In the genomic region with DNA sequence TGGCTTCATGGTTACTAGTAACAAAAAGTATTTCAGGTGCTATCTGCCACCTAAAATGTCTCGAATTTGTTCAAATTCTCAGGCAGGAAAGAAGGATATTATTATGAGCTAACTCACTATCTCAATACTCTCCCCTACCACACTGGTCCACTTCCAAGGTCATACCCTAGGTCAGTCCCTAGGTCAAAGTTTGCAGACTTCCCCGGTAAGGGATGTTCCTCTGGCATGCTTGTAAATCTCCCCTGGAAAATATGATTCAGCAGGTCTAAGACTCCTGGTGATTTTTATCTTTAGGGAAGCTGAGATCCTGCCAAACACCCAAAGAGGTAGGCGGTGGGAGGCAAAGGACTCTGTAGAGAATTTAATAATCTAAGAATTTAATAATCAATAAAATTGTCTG, we compare ENCODE assay signal across 21 cellular contexts. TPM values are rescaled to one million over a fixed set of nuclear protein-coding genes. Genes with fewer than 3 reads are reported as not detected.
DNase-seq lines count a peak whose midpoint lies in the region; ATAC-seq and TF ChIP-seq lines count a peak whose summit lies in the region.
"Had no signal": no experiment of that assay in that cellular context is flagged by ENCODE, and none has a peak within 500 bp of the region (broad histone marks: within the 10 kb centered on the region; RNA-seq: fewer than 3 reads in every experiment).

No MANE protein-coding gene starts in this region.

- ATAC-seq in left lobe of liver = peak; percentile 41

- H3K9ac ChIP-seq in neural progenitor cell (peak overlapping the region; percentile 16), MM.1S (ENCODE audit: low read length) (no peak overlapping the region)
- H3K9ac ChIP-seq: GM23248 had no signal

- H3K4me2 ChIP-seq in neural progenitor cell = no peak overlapping the region
- H3K4me2 ChIP-seq in MM.1S (ENCODE audit: low read depth, low read length) = no peak overlapping the region

- H3K79me2 ChIP-seq in neural progenitor cell (ENCODE audit: low read depth) (peaks cover 68% of the 10 kb centered on the region), MM.1S (ENCODE audit: low read length) (peaks cover 67% of the 10 kb centered on the region)

- H3K36me3 ChIP-seq in neural progenitor cell (no peaks in the 10 kb centered on the region), MM.1S (replicated peaks; ENCODE audit: insufficient read depth, low read length) (no peaks in the 10 kb centered on the region)

- H3F3A ChIP-seq in neural progenitor cell (ENCODE audit: low read depth) (peaks cover 2% of the 10 kb centered on the region), MM.1S (ENCODE audit: insufficient read depth, low read length) (no peaks in the 10 kb centered on the region)

- H3K4me3 ChIP-seq in neural progenitor cell (no peak overlapping the region), MM.1S (ENCODE audit: low read length) (no peak overlapping the region)
- H3K4me3 ChIP-seq: GM23248 had no signal

- H2AFZ ChIP-seq in neural progenitor cell (replicated peaks) = no peak overlapping the region
- no peak overlapping the region for H2AFZ ChIP-seq in MM.1S (ENCODE audit: low read length)
- H2AFZ ChIP-seq: GM23248 had no signal

- no peak overlapping the region for H3K27ac ChIP-seq in neural progenitor cell
- H3K27ac ChIP-seq in MM.1S (ENCODE audit: low read length) = no peak overlapping the region
- H3K27ac ChIP-seq: GM23248, HL-60 had no signal

- H3K4me3 Mint-ChIP-seq in neural progenitor cell (no peak overlapping the region), glutamatergic neuron (ENCODE audit: unreplicated experiment) (no peak overlapping the region)
- H3K4me3 Mint-ChIP-seq: CD14-positive monocyte; CD4-positive, alpha-beta memory T cell; IgD-negative memory B cell had no signal

- H3K27me3 ChIP-seq in neural progenitor cell (no peaks in the 10 kb centered on the region), MM.1S (replicated peaks; ENCODE audit: insufficient read depth, low read length) (no peaks in the 10 kb centered on the region)
- H3K27me3 ChIP-seq: BE2C had no signal

- H3K9me3 ChIP-seq in neural progenitor cell (ENCODE audit: low read depth) = no peaks in the 10 kb centered on the region
- no peaks in the 10 kb centered on the region for H3K9me3 ChIP-seq in MM.1S (replicated peaks; ENCODE audit: insufficient read depth, low read length)
- H3K9me3 ChIP-seq: BE2C had no signal

- H3K27ac Mint-ChIP-seq in neural progenitor cell (no peak overlapping the region), glutamatergic neuron (ENCODE audit: unreplicated experiment) (no peak overlapping the region)
- H3K27ac Mint-ChIP-seq: CD4-positive, alpha-beta memory T cell; IgD-negative memory B cell had no signal

- H3K36me3 Mint-ChIP-seq in neural progenitor cell (peaks cover 26% of the 10 kb centered on the region), glutamatergic neuron (ENCODE audit: unreplicated experiment) (no peaks in the 10 kb centered on the region)

- H4K20me1 ChIP-seq in neural progenitor cell (ENCODE audit: low read depth) (peaks cover 31% of the 10 kb centered on the region), MM.1S (ENCODE audit: insufficient read depth, low read length) (no peaks in the 10 kb centered on the region)

- DNase-seq in HuH-7.5 (ENCODE audit: low spot score) (peak; percentile 54), left lobe of liver (ENCODE audit: low spot score) (no peak), neural progenitor cell (ENCODE audit: low spot score) (no peak), MM.1S (no peak), glutamatergic neuron (no peak), GM03348 (ENCODE audit: low spot score) (no peak)
- no peak for DNase-seq in activated CD4-positive, CD25-positive, alpha-beta regulatory T cell (lab: John Stamatoyannopoulos, UW)
- DNase-seq: BE2C; CD4-positive, alpha-beta memory T cell; DMS153; GDM1; GM23248; HCEC 1CT; KG1 had no signal

- H3K4me1 ChIP-seq in neural progenitor cell (peaks cover 6% of the 10 kb centered on the region), MM.1S (ENCODE audit: low read length) (peaks cover 8% of the 10 kb centered on the region)

- peaks cover 2% of the 10 kb centered on the region for H3K27me3 Mint-ChIP-seq in neural progenitor cell (ENCODE audit: insufficient read depth, low read depth)
- no peaks in the 10 kb centered on the region for H3K27me3 Mint-ChIP-seq in glutamatergic neuron (ENCODE audit: unreplicated experiment)
- H3K27me3 Mint-ChIP-seq: CD4-positive, alpha-beta memory T cell; IgD-negative memory B cell had no signal

- TF ChIP-seq CTCF in neural progenitor cell (IDR thresholded peaks at IDR 0.05) = no peak
- TF ChIP-seq CTCF in MM.1S (IDR thresholded peaks at IDR 0.05; ENCODE audit: low read length) = no peak
- no peak for TF ChIP-seq CTCF in glutamatergic neuron (IDR thresholded peaks at IDR 0.05; ENCODE audit: partially characterized antibody, unreplicated experiment)

- H3K9me2 ChIP-seq in MM.1S (replicated peaks; ENCODE audit: insufficient read depth, low read length) = no peaks in the 10 kb centered on the region

- H3K9me3 Mint-ChIP-seq in neural progenitor cell (no peaks in the 10 kb centered on the region), glutamatergic neuron (ENCODE audit: unreplicated experiment) (peaks cover 2% of the 10 kb centered on the region)
- H3K9me3 Mint-ChIP-seq: CD4-positive, alpha-beta memory T cell; IgD-negative memory B cell had no signal

- H3K4me1 Mint-ChIP-seq in neural progenitor cell (peaks cover 4% of the 10 kb centered on the region), glutamatergic neuron (ENCODE audit: low read depth, unreplicated experiment) (peaks cover 9% of the 10 kb centered on the region)

RNA-seq across cellular contexts. Expression of gene AHCY, which starts 6.7 kb away (rescaled TPM):
- total RNA-seq in left lobe of liver (115 TPM), neural progenitor cell (ENCODE audit: low replicate concordance) (184 and 269 TPM in 2 replicates), glutamatergic neuron (ENCODE audit: unreplicated experiment) (97.9 TPM)

RNA-seq across cellular contexts. Expression of gene ASIP, which starts 55.2 kb away (rescaled TPM):
- 0.55 TPM for total RNA-seq in left lobe of liver
- total RNA-seq in neural progenitor cell (ENCODE audit: low replicate concordance) = not detected in 2 replicates
- total RNA-seq in glutamatergic neuron (ENCODE audit: unreplicated experiment) = not detected
- total RNA-seq: A172; CD4-positive, alpha-beta memory T cell; Daoy; GM23248; H4; HT1080 had no signal
